Comparison of ENCODE assay signal across 12 cellular contexts in genomic region chr4:56981795-56982201, GRCh38. TPM values are rescaled to one million over a fixed set of nuclear protein-coding genes. Genes with fewer than 3 reads are reported as not detected.
A peak's percentile ranks its signal among the peaks of the same experiment; 100 is the strongest.
DNase-seq lines count a peak whose midpoint lies in the region; ATAC-seq, FAIRE-seq and TF ChIP-seq lines count a peak whose summit lies in the region.
"Had no signal": no experiment of that assay in that cellular context is flagged by ENCODE, and none has a peak within 500 bp of the region (broad histone marks: within the 10 kb centered on the region; RNA-seq: fewer than 3 reads in every experiment).

No MANE protein-coding gene starts in this region.

- POLR2A ChIA-PET in CD4-positive, alpha-beta memory T cell (lab: Charles Lee; ENCODE audit: partially characterized antibody), result interaction anchor here (0.6 kb wide), 1 partner anchor 12 kb away, joined by 4 read pairs; no protein-coding TSS in a partner anchor
- POLR2A ChIA-PET in GM12878 (lab: Charles Lee), result interaction anchor here (3.8 kb wide), 1 partner anchor 10 kb away, joined by 21 read pairs; no protein-coding TSS in a partner anchor

- H3K9ac ChIP-seq in GM12878 (ENCODE audit: control insufficient read depth, insufficient read depth, low read length), result no peak overlapping the region

- no peak for FAIRE-seq in GM12878 (lab: Jason Lieb, UNC)

- TF ChIP-seq CTCF in GM12878 (IDR thresholded peaks at IDR 0.05 in 2 of 3, conservative IDR thresholded peaks at IDR 0.05 in 1 of 3; ENCODE audit: control insufficient read depth in 2 of 3, extremely low read depth in 1 of 3, insufficient read depth in 1 of 3, low read depth in 3 of 3, low read length in 3 of 3), result no peak

- peak overlapping the region; percentile 30 to 90 (median 75) for H3K27ac Mint-ChIP-seq in CD4-positive, alpha-beta memory T cell

- H3K4me1 Mint-ChIP-seq in CD4-positive, alpha-beta memory T cell, result peaks cover 35 to 79% (median 49%) of the 10 kb centered on the region in 4 donors

- CTCF ChIA-PET in CD4-positive, alpha-beta memory T cell (lab: Charles Lee; ENCODE audit: partially characterized antibody), result no interaction called here
- CTCF ChIA-PET in GM12878 (lab: Yijun Ruan, JAX), result interaction anchor here (0.9 to 1.6 kb wide), 2 partner anchors 20 to 181 kb away, joined by 6 read pairs; no protein-coding TSS in a partner anchor

- H3K4me3 Mint-ChIP-seq in CD4-positive, alpha-beta memory T cell, result peak overlapping the region; percentile 58 to 100 (median 87)

- no peak overlapping the region for H3K4me3 ChIP-seq in CD4-positive, alpha-beta memory T cell (ENCODE audit: low read length in 2 of 2)
- H3K4me3 ChIP-seq in GM12878, result peak overlapping the region; percentile 92; the same call in 1 of the 2 replicates
- no peak overlapping the region for H3K4me3 ChIP-seq in mesodermal cell (ENCODE audit: extremely low read depth, insufficient read depth, low read length, poor library complexity, severe bottlenecking)

- TF ChIP-seq EP300 in GM12878 (IDR thresholded peaks at IDR 0.05; ENCODE audit: borderline replicate concordance in 1 of 2, control insufficient read depth in 1 of 2, low read depth in 2 of 2, low read length in 2 of 2), result no peak

- H3K27me3 ChIP-seq in CD4-positive, alpha-beta memory T cell (ENCODE audit: insufficient read depth, low read length), result no peaks in the 10 kb centered on the region
- no peaks in the 10 kb centered on the region for H3K27me3 ChIP-seq in GM12878 (replicated peaks in 1 of 2; ENCODE audit: control insufficient read depth in 2 of 2, insufficient read depth in 2 of 2, low read length in 1 of 2)
- H3K27me3 ChIP-seq: stomach had no signal

- peak overlapping the region; percentile 76 for H3K4me2 ChIP-seq in GM12878 (ENCODE audit: control insufficient read depth, insufficient read depth)

- H3K36me3 Mint-ChIP-seq in CD4-positive, alpha-beta memory T cell, result peaks cover 16 to 45% of the 10 kb centered on the region in 2 donors

- no peak for DNase-seq in CD4-positive, alpha-beta memory T cell
- DNase-seq in NCI-H226 (peak; percentile 61), GM12878 (ENCODE audit: low read depth, low spot score) (no peak), iPS-NIHi7 (ENCODE audit: extremely low spot score) (no peak)
- DNase-seq: amniotic stem cell, NCI-H187 treated with DMSO at 0.1 percent for 48 hours, right cardiac atrium, stomach had no signal

- no peak for ATAC-seq in GM12878
- ATAC-seq in HG03175 (IDR thresholded peaks at IDR 0.05; ENCODE audit: unreplicated experiment), result no peak
- ATAC-seq in GM19324 (IDR thresholded peaks at IDR 0.05; ENCODE audit: low FRiP score, unreplicated experiment), result no peak
- no peak for ATAC-seq in GM18907 (IDR thresholded peaks at IDR 0.05; ENCODE audit: unreplicated experiment)
- ATAC-seq: right cardiac atrium had no signal

- H3K27me3 Mint-ChIP-seq in CD4-positive, alpha-beta memory T cell, result no peaks in the 10 kb centered on the region

- intact Hi-C loops in CD4-positive, alpha-beta memory T cell (cut with micrococcal nuclease), result no loop called here
- intact Hi-C loops in GM12878 (cut with micrococcal nuclease; ENCODE audit: unreplicated experiment), result no loop called here

- RAD21 ChIA-PET in GM12878 (lab: Charles Lee; ENCODE audit: unreplicated experiment), result interaction anchor here (0.5 kb wide), 1 partner anchor 49 kb away, joined by 3 read pairs; no protein-coding TSS in a partner anchor

- peaks cover 50% of the 10 kb centered on the region for H3K4me1 ChIP-seq in CD4-positive, alpha-beta memory T cell (ENCODE audit: insufficient read depth, low read length)
- H3K4me1 ChIP-seq in GM12878 (ENCODE audit: control insufficient read depth, insufficient read depth, low read length), result peaks cover 4% of the 10 kb centered on the region
- H3K4me1 ChIP-seq in mesodermal cell (ENCODE audit: control insufficient read depth, insufficient read depth, low read length, poor library complexity, severe bottlenecking), result peaks cover 19% of the 10 kb centered on the region

- WGBS in GM12878 (ENCODE audit: insufficient coverage, insufficient replicate concordance, low lambda C conversion rate, missing lambda C conversion rate), result 95% methylated on average over 4 of the region's 4 CpGs
- 74 to 80% methylated on average over 1 to 2 of the region's 4 CpGs for WGBS in mesodermal cell (ENCODE audit: insufficient coverage in 2 of 2), 2 experiments

- TF ChIP-seq RAD21 in GM12878 (IDR thresholded peaks at IDR 0.05; ENCODE audit: insufficient read depth, low read depth, low read length), result no peak

- in situ Hi-C loops in GM12878 (cut with MboI), result no loop called here

- no TSS peak for BruUV-seq in GM12878 (replicated peaks; lab: Mats Ljungman, UMichigan)

- SMC1A ChIA-PET in GM12878 (lab: Charles Lee; ENCODE audit: uncharacterized antibody, unreplicated experiment), result interaction anchor here (0.7 to 1.2 kb wide), 3 partner anchors 9 to 64 kb away, joined by 3 to 4 read pairs (median 3); no protein-coding TSS in a partner anchor

- H3K36me3 ChIP-seq in CD4-positive, alpha-beta memory T cell (ENCODE audit: insufficient read depth, low read length), result peaks cover 11% of the 10 kb centered on the region
- H3K36me3 ChIP-seq in GM12878 (ENCODE audit: control insufficient read depth in 2 of 2, insufficient read depth in 2 of 2, low read length in 1 of 2), result peaks cover 2 to 13% of the 10 kb centered on the region in 2 experiments; a peak in 3 of 4 replicates
- H3K36me3 ChIP-seq in mesodermal cell (ENCODE audit: control insufficient read depth, insufficient read depth, low read length), result peaks cover 34% of the 10 kb centered on the region

- no peak overlapping the region for H3K27ac ChIP-seq in CD4-positive, alpha-beta memory T cell (ENCODE audit: low read depth, low read length)
- H3K27ac ChIP-seq in GM12878 (ENCODE audit: control insufficient read depth, insufficient read depth) (no peak overlapping the region), mesodermal cell (ENCODE audit: low read depth, low read length, severe bottlenecking) (peak overlapping the region; percentile 86)

- peaks cover 4% of the 10 kb centered on the region for H4K20me1 ChIP-seq in GM12878 (ENCODE audit: control insufficient read depth, insufficient read depth)

- no peaks in the 10 kb centered on the region for H3K9me3 Mint-ChIP-seq in CD4-positive, alpha-beta memory T cell

- no peak for TF ChIP-seq POLR2A in GM12878 (IDR thresholded peaks at IDR 0.05; ENCODE audit: low read depth, low read length)

- H2AFZ ChIP-seq in GM12878 (ENCODE audit: control insufficient read depth, low read depth, low read length), result no peak overlapping the region

- H3K79me2 ChIP-seq in GM12878 (ENCODE audit: control insufficient read depth, insufficient read depth, low read length), result peaks cover 76% of the 10 kb centered on the region

- no peaks in the 10 kb centered on the region for H3K9me3 ChIP-seq in CD4-positive, alpha-beta memory T cell (ENCODE audit: control insufficient read depth in 1 of 2, low read length in 2 of 2)
- H3K9me3 ChIP-seq in GM12878 (replicated peaks; ENCODE audit: control insufficient read depth, insufficient read depth, low read length) (no peaks in the 10 kb centered on the region; the same call in 2 of the 3 replicates), mesodermal cell (ENCODE audit: control insufficient read depth, low read length) (no peaks in the 10 kb centered on the region)
- H3K9me3 ChIP-seq: stomach had no signal

RNA-seq across cellular contexts. Expression of gene POLR2B, which starts 3.1 kb away (rescaled TPM):
- 100 to 1,000 TPM; 127 to 136 TPM for total RNA-seq in CD4-positive, alpha-beta memory T cell
- 10 to 100 TPM; 53.6 to 69.8 TPM for polyA plus RNA-seq in CD4-positive, alpha-beta memory T cell
- total RNA-seq in GM12878 (2013; cell fraction: nucleolus; rRNA removed), result 155 and 180 TPM in 2 replicates
- total RNA-seq in GM12878 (2014; rRNA removed) (85.9 and 109 TPM in 2 replicates), GM12878 (2014; rRNA removed; fragmentation: Illumina TruSeq; extraction: Trizol) (117 and 120 TPM in 2 replicates), GM12878 (2021) (101 and 103 TPM in 2 replicates)
- 45.0 TPM for polyA plus RNA-seq in GM12878 (2011; ENCODE audit: low read depth)
- polyA plus RNA-seq in GM12878 (2011; rRNA removed) (183 and 225 TPM in 2 replicates), GM12878 (2014; fragmentation: Illumina TruSeq; extraction: Trizol) (113 and 144 TPM in 2 replicates), GM12878 (2014; fragmentation: Nextera tagmentation; extraction: Ambion mirVana) (10 to 100 TPM; 46.0 to 60.9 TPM), GM12878 (2014; rRNA removed) (85.2 and 110 TPM in 2 replicates), GM12878 (2016; fragmentation: Nextera tagmentation; extraction: Ambion mirVana) (10 to 100 TPM; 89.3 to 95.2 TPM)
- polyA plus RNA-seq in GM12878 (2011; cell fraction: cytosol; rRNA removed), result 63.6 and 63.9 TPM in 2 replicates
- 223 and 246 TPM in 2 replicates for polyA plus RNA-seq in GM12878 (2011; cell fraction: nucleus; rRNA removed)
- polyA plus RNA-seq in GM12878 (2012), result 68.0 and 75.6 TPM in 2 replicates
- polyA minus RNA-seq in GM12878 (2011; rRNA and poly(A)+ RNA removed), result 68.0 and 153 TPM in 2 replicates
- 35.5 and 39.4 TPM in 2 replicates for polyA minus RNA-seq in GM12878 (2011; cell fraction: cytosol; rRNA and poly(A)+ RNA removed)
- 39.7 and 72.2 TPM in 2 replicates for polyA minus RNA-seq in GM12878 (2011; cell fraction: nucleus; rRNA and poly(A)+ RNA removed)
- polyA plus RNA-seq in mesodermal cell (2013, experiment 1 of 2), result 102 TPM
- 97.9 TPM for polyA plus RNA-seq in mesodermal cell (2013, experiment 2 of 2)

RNA-seq across cellular contexts. Expression of gene NOA1, which starts 4.4 kb away (rescaled TPM):
- 10 to 100 TPM; 20.1 to 20.4 TPM for total RNA-seq in CD4-positive, alpha-beta memory T cell
- 10 to 100 TPM; 17.5 to 21.6 TPM for polyA plus RNA-seq in CD4-positive, alpha-beta memory T cell
- total RNA-seq in GM12878 (2013; cell fraction: nucleolus; rRNA removed), result 17.2 and 20.0 TPM in 2 replicates
- total RNA-seq in GM12878 (2014; rRNA removed) (29.0 and 31.9 TPM in 2 replicates), GM12878 (2014; rRNA removed; fragmentation: Illumina TruSeq; extraction: Trizol) (15.1 and 16.0 TPM in 2 replicates), GM12878 (2021) (31.6 and 34.0 TPM in 2 replicates)
- 12.4 TPM for polyA plus RNA-seq in GM12878 (2011; ENCODE audit: low read depth)
- polyA plus RNA-seq in GM12878 (2011; rRNA removed) (26.8 and 29.6 TPM in 2 replicates), GM12878 (2014; fragmentation: Illumina TruSeq; extraction: Trizol) (18.6 and 20.0 TPM in 2 replicates), GM12878 (2014; fragmentation: Nextera tagmentation; extraction: Ambion mirVana) (1 to 10 TPM; 3.2 to 8.3 TPM), GM12878 (2014; rRNA removed) (28.5 and 31.5 TPM in 2 replicates), GM12878 (2016; fragmentation: Nextera tagmentation; extraction: Ambion mirVana) (10 to 100 TPM; 16.4 to 16.5 TPM)
- polyA plus RNA-seq in GM12878 (2011; cell fraction: cytosol; rRNA removed), result 25.5 and 32.6 TPM in 2 replicates
- 31.1 and 35.1 TPM in 2 replicates for polyA plus RNA-seq in GM12878 (2011; cell fraction: nucleus; rRNA removed)
- 20.8 and 27.2 TPM in 2 replicates for polyA plus RNA-seq in GM12878 (2012)
- polyA minus RNA-seq in GM12878 (2011; rRNA and poly(A)+ RNA removed), result 19.0 and 22.2 TPM in 2 replicates
- polyA minus RNA-seq in GM12878 (2011; cell fraction: cytosol; rRNA and poly(A)+ RNA removed), result 12.8 and 13.3 TPM in 2 replicates
- 12.7 and 19.3 TPM in 2 replicates for polyA minus RNA-seq in GM12878 (2011; cell fraction: nucleus; rRNA and poly(A)+ RNA removed)
- polyA plus RNA-seq in mesodermal cell (2013, experiment 1 of 2), result 16.0 TPM
- 16.8 TPM for polyA plus RNA-seq in mesodermal cell (2013, experiment 2 of 2)
